13 cellular contexts compared by ENCODE assay signal in the genomic region with DNA sequence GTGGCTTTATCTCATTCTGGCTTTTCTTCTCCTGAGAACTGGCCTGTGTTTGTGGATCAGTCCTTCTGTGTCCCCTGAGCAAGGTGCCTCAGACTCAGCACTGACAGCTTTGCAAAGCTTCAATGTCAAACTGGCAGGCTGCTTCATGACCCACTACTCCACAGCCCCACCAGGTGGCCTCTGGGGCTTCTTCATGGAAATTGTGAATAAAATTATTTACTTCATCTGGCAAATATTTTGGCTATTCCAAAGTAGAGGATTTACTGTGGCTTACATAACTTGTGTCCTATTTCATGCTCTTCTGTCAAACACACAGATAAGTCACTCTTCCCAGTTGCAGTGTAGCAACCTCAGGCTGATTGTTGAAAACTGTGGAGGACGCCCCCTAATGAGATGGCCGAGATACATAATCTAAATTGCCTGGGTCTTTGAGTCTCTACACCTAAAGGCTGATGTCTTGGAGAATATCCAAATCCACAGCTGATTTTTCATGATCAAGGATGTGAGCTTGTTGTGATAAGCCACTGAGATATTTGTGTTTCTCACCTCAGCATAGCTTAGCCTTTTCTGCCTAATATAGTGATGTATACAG.
A peak's percentile ranks its signal among the peaks of the same experiment; 100 is the strongest.
DNase-seq lines count a peak whose midpoint lies in the region; ATAC-seq and TF ChIP-seq lines count a peak whose summit lies in the region.
"Had no signal": no experiment of that assay in that cellular context is flagged by ENCODE, and none has a peak within 500 bp of the region (broad histone marks: within the 10 kb centered on the region; RNA-seq: fewer than 3 reads in every experiment).

No MANE protein-coding gene starts in this region.

- H3K9me3 ChIP-seq in DND-41 (ENCODE audit: insufficient read depth, low read length, severe bottlenecking) (no peaks in the 10 kb centered on the region), Karpas-422 (ENCODE audit: low read length) (peaks cover 14% of the 10 kb centered on the region), adrenal gland (replicated peaks in 1 of 3) (no peaks in the 10 kb centered on the region)
- H3K9me3 ChIP-seq: Peyer's patch had no signal

- ATAC-seq in DND-41 (ENCODE audit: insufficient read depth, low read depth) = no peak
- ATAC-seq in GM21825 (IDR thresholded peaks at IDR 0.05; ENCODE audit: unreplicated experiment) = no peak

- no peaks in the 10 kb centered on the region for H3K4me1 ChIP-seq in DND-41 (ENCODE audit: insufficient read depth, low read length)
- no peaks in the 10 kb centered on the region for H3K4me1 ChIP-seq in Karpas-422 (ENCODE audit: low read length)
- H3K4me1 ChIP-seq in adrenal gland (replicated peaks in 1 of 2) = no peaks in the 10 kb centered on the region
- H3K4me1 ChIP-seq: breast epithelium, Peyer's patch had no signal

- no peak overlapping the region for H3K4me3 ChIP-seq in DND-41 (ENCODE audit: low read depth in 1 of 2, low read length in 2 of 2)
- no peak overlapping the region for H3K4me3 ChIP-seq in Karpas-422 (ENCODE audit: low read length)
- no peak overlapping the region for H3K4me3 ChIP-seq in adrenal gland
- H3K4me3 ChIP-seq: breast epithelium, Peyer's patch had no signal

- no peak for DNase-seq in DND-41
- DNase-seq in Karpas-422 = peak; percentile 41
- peak in 4 of 7 donors; percentile 14 to 35 (median 20) for DNase-seq in adrenal gland
- peak; percentile 16 for DNase-seq in iPS-NIHi7 (ENCODE audit: extremely low spot score)
- DNase-seq in mucosa of gallbladder (ENCODE audit: low spot score) = no peak
- no peak for DNase-seq in activated CD4-positive, alpha-beta T cell treated with anti-CD3 and anti-CD28 coated beads, Interleukin-2, amount 50 U/mL, for 48 hours
- DNase-seq in A172 (ENCODE audit: low spot score) = no peak
- DNase-seq: activated T-cell treated with anti-CD3 and anti-CD28 coated beads, Interleukin-2, amount 50 U/mL, for 1 hour; CD4-positive, CD25-positive, alpha-beta regulatory T cell; HFFc6; Peyer's patch had no signal

- TF ChIP-seq POLR2A in adrenal gland (IDR thresholded peaks at IDR 0.05) = no peak

- H2AFZ ChIP-seq in DND-41 (ENCODE audit: low read depth, low read length) (no peak overlapping the region), Karpas-422 (ENCODE audit: low read length) (no peak overlapping the region)

- TF ChIP-seq CTCF in DND-41 (IDR thresholded peaks at IDR 0.05; ENCODE audit: borderline replicate concordance, extremely low read depth, low read length, poor library complexity, severe bottlenecking) = peak; percentile 16
- peak in 1 of 6 experiments; percentile 18 for TF ChIP-seq CTCF in adrenal gland (IDR thresholded peaks at IDR 0.05)

- H3K36me3 ChIP-seq in DND-41 (ENCODE audit: insufficient read depth, low read length) = no peaks in the 10 kb centered on the region
- H3K36me3 ChIP-seq in Karpas-422 (ENCODE audit: insufficient read depth, low read length) = no peaks in the 10 kb centered on the region
- no peaks in the 10 kb centered on the region for H3K36me3 ChIP-seq in adrenal gland (replicated peaks in 1 of 2)
- H3K36me3 ChIP-seq: breast epithelium, Peyer's patch had no signal

- H3K9ac ChIP-seq in DND-41 (ENCODE audit: low read depth, low read length) = no peak overlapping the region
- H3K9ac ChIP-seq in Karpas-422 (ENCODE audit: low read length) = no peak overlapping the region

- H3K79me2 ChIP-seq in DND-41 (ENCODE audit: insufficient read depth, low read length) (no peaks in the 10 kb centered on the region), Karpas-422 (ENCODE audit: low read length) (no peaks in the 10 kb centered on the region)

- H3K27me3 ChIP-seq in DND-41 (ENCODE audit: insufficient read depth, low read length, poor library complexity) (no peaks in the 10 kb centered on the region), Karpas-422 (ENCODE audit: low read length) (no peaks in the 10 kb centered on the region), adrenal gland (no peaks in the 10 kb centered on the region)
- H3K27me3 ChIP-seq: breast epithelium, Peyer's patch had no signal

- H3K9me2 ChIP-seq in Karpas-422 (replicated peaks; ENCODE audit: insufficient read depth, low read length) = no peaks in the 10 kb centered on the region

- H3K4me2 ChIP-seq in DND-41 (ENCODE audit: insufficient read depth, low read length) (no peak overlapping the region), Karpas-422 (ENCODE audit: low read depth, low read length, poor library complexity, severe bottlenecking) (no peak overlapping the region)

- no peak overlapping the region for H3K27ac ChIP-seq in DND-41 (ENCODE audit: low read length)
- no peak overlapping the region for H3K27ac ChIP-seq in Karpas-422 (ENCODE audit: low read length)
- no peak overlapping the region for H3K27ac ChIP-seq in adrenal gland
- H3K27ac ChIP-seq: breast epithelium, Peyer's patch had no signal

- H4K20me1 ChIP-seq in DND-41 (ENCODE audit: insufficient read depth, low read length) = no peaks in the 10 kb centered on the region
- H4K20me1 ChIP-seq in Karpas-422 (ENCODE audit: insufficient read depth, low read depth, low read length) = no peaks in the 10 kb centered on the region

- intact Hi-C loops in adrenal gland (cut with DNase I) = no loop called here

- WGBS in adrenal gland, 4 donors = 38 to 80% (median 46%) methylated on average over 2 of the region's 2 CpGs

Comparison
In these comparisons a context has a peak if more than half of its experiments do, and no peak if none do; other contexts are left out.
1. DNase-seq: peak in Karpas-422 (single experiment), adrenal gland (4 of 7) and iPS-NIHi7 (single experiment); none in DND-41 (single experiment), mucosa of gallbladder (single experiment), activated CD4-positive, alpha-beta T cell treated with anti-CD3 and anti-CD28 coated beads, Interleukin-2, amount 50 U/mL, for 48 hours (0 of 2) and A172 (single experiment).